Comparison of ENCODE assay signal across 8 cellular contexts in genomic region chr9:129320575-129321311, GRCh38.
DNase-seq lines count a peak whose midpoint lies in the region; ATAC-seq and TF ChIP-seq lines count a peak whose summit lies in the region.

No MANE protein-coding gene starts in this region.

- ATAC-seq in right cardiac atrium, result peak; percentile 81

- H4K8ac ChIP-seq in trophoblast cell (ENCODE audit: low read depth, low read length), result peak overlapping the region; percentile 90

- peak overlapping the region; percentile 67 for H2AFZ ChIP-seq in trophoblast cell (ENCODE audit: insufficient read depth, low read length, poor library complexity)

- no peaks in the 10 kb centered on the region for H3K9me3 ChIP-seq in right cardiac atrium (ENCODE audit: control insufficient read depth, low read length)
- H3K9me3 ChIP-seq in trophoblast cell (ENCODE audit: insufficient read depth, low read depth, low read length), result no peaks in the 10 kb centered on the region

- in situ Hi-C loops in astrocyte of the spinal cord (cut with HindIII; ENCODE audit: low sequenced_read_pairs), result no loop called here

- H3K18ac ChIP-seq in trophoblast cell (ENCODE audit: low read length), result peak overlapping the region; percentile 95

- peak overlapping the region; percentile 96 for H2AK5ac ChIP-seq in trophoblast cell (ENCODE audit: low read length)

- peaks cover 40% of the 10 kb centered on the region for H3K79me1 ChIP-seq in trophoblast cell (ENCODE audit: low read length)

- peak overlapping the region; percentile 97 for H2BK12ac ChIP-seq in trophoblast cell (ENCODE audit: low read length)

- H3K27me3 ChIP-seq in right cardiac atrium (ENCODE audit: control insufficient read depth, insufficient read depth), result no peaks in the 10 kb centered on the region
- H3K27me3 ChIP-seq in trophoblast cell (ENCODE audit: insufficient read depth, low read length), result no peaks in the 10 kb centered on the region

- peak overlapping the region; percentile 49 for H4K12ac ChIP-seq in trophoblast cell (ENCODE audit: low read depth, low read length)

- peak overlapping the region; percentile 93 for H3K14ac ChIP-seq in trophoblast cell (ENCODE audit: low read length)

- H2BK5ac ChIP-seq in trophoblast cell (ENCODE audit: low read depth, low read length, poor library complexity), result peak overlapping the region; percentile 89

- H3K4me1 ChIP-seq in right cardiac atrium (ENCODE audit: control insufficient read depth, insufficient read depth, low read length), result peaks cover 5% of the 10 kb centered on the region
- peaks cover 42 to 44% of the 10 kb centered on the region in 2 experiments for H3K4me1 ChIP-seq in trophoblast cell (ENCODE audit: control insufficient read depth in 1 of 2, insufficient read depth in 2 of 2, low read length in 2 of 2)

- peak overlapping the region; percentile 98 for H4K91ac ChIP-seq in trophoblast cell (ENCODE audit: low read depth, low read length)

- DNase-seq in NCI-H146 (lab: John Stamatoyannopoulos, UW) (peak; percentile 10), NCI-H146 treated with DMSO at 0.1 percent for 48 hours (lab: John Stamatoyannopoulos, UW; ENCODE audit: unreplicated experiment) (no peak), Kasumi-1 (lab: John Stamatoyannopoulos, UW) (peak; percentile 96 to 97), SW480 (ENCODE audit: low spot score) (peak; percentile 62), astrocyte of the spinal cord (ENCODE audit: low read depth, low spot score) (peak; percentile 76), right cardiac atrium (peak; percentile 67 to 91 (median 88)), trophoblast cell (peak; percentile 28 to 81), DMS114 treated with DMSO at 0.1 percent for 48 hours (lab: John Stamatoyannopoulos, UW; ENCODE audit: unreplicated experiment) (no peak)

- peak overlapping the region; percentile 82 for H3K4ac ChIP-seq in trophoblast cell (ENCODE audit: low read depth, low read length)

- H2BK120ac ChIP-seq in trophoblast cell (ENCODE audit: insufficient read depth, low read length, poor library complexity), result peak overlapping the region; percentile 98

- H3K4me2 ChIP-seq in trophoblast cell (ENCODE audit: low read length), result peak overlapping the region; percentile 59

- H3K23ac ChIP-seq in trophoblast cell (ENCODE audit: low read length), result no peak overlapping the region

- TF ChIP-seq CTCF in astrocyte of the spinal cord (IDR thresholded peaks at IDR 0.05; ENCODE audit: low read depth, low read length), result no peak

- H3K4me3 ChIP-seq in astrocyte of the spinal cord (ENCODE audit: low read depth, low read length), result no peak overlapping the region
- peak overlapping the region; percentile 17 for H3K4me3 ChIP-seq in right cardiac atrium (ENCODE audit: low read length)
- no peak overlapping the region for H3K4me3 ChIP-seq in trophoblast cell (ENCODE audit: low read depth, low read length)

- no peaks in the 10 kb centered on the region for H3K36me3 ChIP-seq in trophoblast cell (ENCODE audit: control insufficient read depth in 1 of 2, insufficient read depth in 2 of 2, low read length in 2 of 2)

- no peak overlapping the region for H3K9ac ChIP-seq in trophoblast cell (ENCODE audit: low read length)

- 5% methylated on average over 49 of the region's 49 CpGs for WGBS in right cardiac atrium
- WGBS in trophoblast cell (ENCODE audit: extremely low coverage, insufficient coverage, insufficient read length), result no CpG with 5 or more reads among the region's 49 CpGs

- H3K27ac ChIP-seq in right cardiac atrium (ENCODE audit: low read length), result peak overlapping the region; percentile 88
- H3K27ac ChIP-seq in trophoblast cell (ENCODE audit: low read depth, low read length), result peak overlapping the region; percentile 89

- intact Hi-C loops in right cardiac atrium (cut with DNase I), result loop anchor here in 2 of 4 donors (5.0 to 10.0 kb wide), 2 partner anchors 138 to 164 kb away; no protein-coding TSS in a partner anchor

- H3K79me2 ChIP-seq in trophoblast cell (ENCODE audit: control insufficient read depth, insufficient read depth, low read length, poor library complexity), result peaks cover 9% of the 10 kb centered on the region

Comparison
In these comparisons a context has a peak if more than half of its experiments do, and no peak if none do; other contexts are left out.
1. DNase-seq: peak in NCI-H146 (single experiment), Kasumi-1 (2 of 2), SW480 (single experiment), astrocyte of the spinal cord (single experiment), right cardiac atrium (3 of 3) and trophoblast cell (2 of 2); none in NCI-H146 treated with DMSO at 0.1 percent for 48 hours (single experiment) and DMS114 treated with DMSO at 0.1 percent for 48 hours (single experiment).